Comparison of ENCODE assay signal across 24 cellular contexts in the genomic region with DNA sequence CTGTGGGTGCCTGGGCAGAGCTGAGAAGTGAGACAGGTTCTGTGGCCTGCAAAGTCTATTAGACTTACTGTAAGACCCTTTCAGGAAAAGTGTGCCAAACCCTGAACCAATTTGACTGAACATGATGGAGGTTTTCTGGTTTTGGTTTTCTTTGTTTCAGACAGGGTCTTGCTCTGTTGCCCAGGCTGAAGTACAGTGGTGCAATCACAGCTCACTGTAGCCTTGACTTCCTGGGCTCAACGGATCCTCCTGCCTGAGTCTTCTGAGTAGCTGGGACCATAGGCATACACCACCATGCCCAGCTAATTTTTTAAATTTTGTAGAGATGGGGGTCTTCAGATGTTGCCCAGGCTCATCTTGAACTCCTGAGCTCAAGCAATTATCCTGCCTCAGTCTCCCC.
"Had no signal": no experiment of that assay in that cellular context is flagged by ENCODE, and none has a peak within 500 bp of the region (broad histone marks: within the 10 kb centered on the region; RNA-seq: fewer than 3 reads in every experiment).

No MANE protein-coding gene starts in this region.

- H3K27me3 ChIP-seq: esophagus squamous epithelium, heart right ventricle, left lung, neural progenitor cell, testis, tibial nerve, upper lobe of right lung, uterus had no signal

- H3K9ac ChIP-seq: neural progenitor cell, parathyroid adenoma had no signal

- DNase-seq: cortex of kidney; effector memory CD8-positive, alpha-beta T cell; erythroblast; esophagus squamous epithelium; foreskin melanocyte; glutamatergic neuron; heart right ventricle; hippocampal formation; left cardiac atrium; left lung; stimulated activated CD4-positive, alpha-beta T cell treated with anti-CD3 and anti-CD28 coated beads, Interleukin-2, amount 100 ng/mL, for 24 hours; stimulated activated CD4-positive, alpha-beta T cell treated with anti-CD3 and anti-CD28 coated beads, Interleukin-4, amount 100 ng/mL, for 24 hours; stimulated activated naive CD8-positive, alpha-beta T cell treated with anti-CD3 and anti-CD28 coated beads, Interleukin-15, Interleukin-2, amounts not matched to agents 100 U/mL and 50 U/mL, for 24 hours; substantia nigra; testis; upper lobe of right lung; uterus had no signal

- H3K4me2 ChIP-seq: neural progenitor cell had no signal

- H3K4me1 ChIP-seq: parathyroid adenoma, uterus had no signal

- H3K36me3 ChIP-seq: neural progenitor cell, upper lobe of right lung, uterus had no signal

- FAIRE-seq: endometrium, islet of Langerhans had no signal

- H3K9me3 ChIP-seq: esophagus squamous epithelium, heart right ventricle, left lung, testis, tibial nerve, upper lobe of right lung, uterus had no signal

- H2AFZ ChIP-seq: neural progenitor cell, parathyroid adenoma had no signal

- H3K4me3 ChIP-seq: esophagus squamous epithelium, heart right ventricle, left lung, neural progenitor cell, testis, tibial nerve, upper lobe of right lung, uterus had no signal

- ATAC-seq: effector memory CD8-positive, alpha-beta T cell; heart right ventricle; sciatic nerve; stimulated activated memory B cell treated with anti-CD40 and anti-IgM and Interleukin-4, amounts not matched to agents 10 μg/mL and 1 μg/mL and 100 μg/mL, for 72 hours; stimulated activated naive CD8-positive, alpha-beta T cell treated with anti-CD3 and anti-CD28 coated beads, Interleukin-15, Interleukin-2, amounts not matched to agents 100 U/mL and 50 U/mL, for 24 hours had no signal

- H3K27ac ChIP-seq: esophagus squamous epithelium, heart right ventricle, left lung, neural progenitor cell, parathyroid adenoma, testis, tibial nerve, upper lobe of right lung, uterus had no signal
